Comparison of ENCODE assay signal across 29 cellular contexts in genomic region chr6:47057830-47058540, GRCh38. TPM values are rescaled to one million over a fixed set of nuclear protein-coding genes. Genes with fewer than 3 reads are reported as not detected.
A peak's percentile ranks its signal among the peaks of the same experiment; 100 is the strongest.
DNase-seq lines count a peak whose midpoint lies in the region; ATAC-seq and TF ChIP-seq lines count a peak whose summit lies in the region.
"Had no signal": no experiment of that assay in that cellular context is flagged by ENCODE, and none has a peak within 500 bp of the region (broad histone marks: within the 10 kb centered on the region; RNA-seq: fewer than 3 reads in every experiment).

No MANE protein-coding gene starts in this region.

- H3K27ac Mint-ChIP-seq in T-cell = no peak overlapping the region
- H3K27ac Mint-ChIP-seq: activated CD4-positive, alpha-beta T cell treated with anti-CD3 and anti-CD28 coated beads for 36 hours; CD14-positive monocyte; endodermal cell; neural progenitor cell; stimulated activated effector memory CD8-positive, alpha-beta T cell treated with anti-CD3 and anti-CD28 coated beads, Interleukin-12 subunit alpha, Interleukin-12 subunit beta, amount 100 ng/mL, for 72 hours had no signal

- TF ChIP-seq CTCF in brain microvascular endothelial cell (IDR thresholded peaks at IDR 0.05; ENCODE audit: low read depth, low read length, missing control alignments) (no peak), kidney epithelial cell (IDR thresholded peaks at IDR 0.05; ENCODE audit: insufficient read depth, low read length, poor library complexity, severe bottlenecking) (no peak)

- ATAC-seq in T-cell (replicated peaks in 1 of 4) = no peak
- ATAC-seq: activated CD4-positive, alpha-beta T cell treated with anti-CD3 and anti-CD28 coated beads for 36 hours; left lobe of liver; mucosa of descending colon; stimulated activated effector memory CD8-positive, alpha-beta T cell treated with anti-CD3 and anti-CD28 coated beads, Interleukin-12 subunit alpha, Interleukin-12 subunit beta, amount 100 ng/mL, for 72 hours had no signal

- DNase-seq in Caki2 (ENCODE audit: low read depth) (peak; percentile 55), M059J (ENCODE audit: low read depth) (peak; percentile 94), brain microvascular endothelial cell (peak; percentile 70), kidney epithelial cell (ENCODE audit: low read depth) (peak; percentile 37), NCI-H69 (lab: John Stamatoyannopoulos, UW) (no peak), T-cell (no peak), NCI-H2171 treated with DMSO at 0.1 percent for 48 hours (lab: John Stamatoyannopoulos, UW) (no peak), D341Med (ENCODE audit: low spot score) (no peak)
- DNase-seq: activated CD4-positive, alpha-beta T cell treated with anti-CD3 and anti-CD28 coated beads for 36 hours; adrenal gland; DMS79 treated with DMSO at 0.1 percent for 48 hours; endodermal cell; foreskin melanocyte; IMR-90; mucosa of descending colon; MV-4-11; NCI-H187 treated with DMSO at 0.1 percent for 48 hours; NCI-H524 treated with DMSO at 0.1 percent for 48 hours; retina; stimulated activated CD4-positive, alpha-beta T cell treated with anti-CD3 and anti-CD28 coated beads, Interleukin-15, amount 100 ng/mL, for 24 hours; thyroid gland had no signal

- H3K36me3 ChIP-seq in brain microvascular endothelial cell (replicated peaks) = no peaks in the 10 kb centered on the region
- H3K36me3 ChIP-seq in kidney epithelial cell (ENCODE audit: control insufficient read depth, insufficient read depth, low read length) = no peaks in the 10 kb centered on the region
- H3K36me3 ChIP-seq: adrenal gland, neural progenitor cell, thyroid gland had no signal

- POLR2A ChIA-PET in T-cell (lab: Charles Lee) = no interaction called here

- H3K27me3 ChIP-seq in brain microvascular endothelial cell (replicated peaks) (no peaks in the 10 kb centered on the region), kidney epithelial cell (ENCODE audit: control insufficient read depth, insufficient read depth, low read length) (no peaks in the 10 kb centered on the region)
- H3K27me3 ChIP-seq: adrenal gland, neural progenitor cell, thyroid gland had no signal

- in situ Hi-C loops in Caki2 (cut with HindIII; ENCODE audit: low pct_unique_long_range_greater_than_20kb, low sequenced_read_pairs) = no loop called here
- in situ Hi-C loops in brain microvascular endothelial cell (cut with HindIII; ENCODE audit: low pct_ligation_motif_present, low sequenced_read_pairs) = no loop called here

- peaks cover 0 to 6% (median 5%) of the 10 kb centered on the region in 3 donors for H3K9me3 Mint-ChIP-seq in T-cell

- H3K4me3 ChIP-seq in brain microvascular endothelial cell (ENCODE audit: low read depth, low read length) (no peak overlapping the region), kidney epithelial cell (ENCODE audit: low read depth, low read length) (no peak overlapping the region)
- H3K4me3 ChIP-seq: adrenal gland, mucosa of descending colon, neural progenitor cell, SK-N-MC, thyroid gland had no signal

- no peak overlapping the region for H3K27ac ChIP-seq in brain microvascular endothelial cell
- H3K27ac ChIP-seq: adrenal gland, neural progenitor cell, SK-N-MC, thyroid gland had no signal

- H3K36me3 Mint-ChIP-seq in T-cell = no peaks in the 10 kb centered on the region
- H3K36me3 Mint-ChIP-seq: CD14-positive monocyte; neural progenitor cell; stimulated activated effector memory CD8-positive, alpha-beta T cell treated with anti-CD3 and anti-CD28 coated beads, Interleukin-12 subunit alpha, Interleukin-12 subunit beta, amount 100 ng/mL, for 72 hours had no signal

- CTCF ChIA-PET in T-cell (lab: Charles Lee) = no interaction called here

- H3K27me3 Mint-ChIP-seq in T-cell = peaks cover 4% of the 10 kb centered on the region in 2 donors

- H3K4me1 Mint-ChIP-seq in T-cell = no peaks in the 10 kb centered on the region
- H3K4me1 Mint-ChIP-seq: activated CD4-positive, alpha-beta T cell treated with anti-CD3 and anti-CD28 coated beads for 36 hours; endodermal cell; neural progenitor cell; stimulated activated effector memory CD8-positive, alpha-beta T cell treated with anti-CD3 and anti-CD28 coated beads, Interleukin-12 subunit alpha, Interleukin-12 subunit beta, amount 100 ng/mL, for 72 hours had no signal

- no peak overlapping the region for H3K4me3 Mint-ChIP-seq in T-cell
- H3K4me3 Mint-ChIP-seq: activated CD4-positive, alpha-beta T cell treated with anti-CD3 and anti-CD28 coated beads for 36 hours; CD14-positive monocyte; endodermal cell; neural progenitor cell; stimulated activated effector memory CD8-positive, alpha-beta T cell treated with anti-CD3 and anti-CD28 coated beads, Interleukin-12 subunit alpha, Interleukin-12 subunit beta, amount 100 ng/mL, for 72 hours had no signal

RNA-seq across cellular contexts. Expression of gene ADGRF1, which starts 15.9 kb away (rescaled TPM):
- 52.7 and 53.6 TPM in 2 replicates for total RNA-seq in Caki2 (2014; rRNA removed; shearing (Covaris generic); ENCODE audit: low replicate concordance)
- 37.3 and 38.1 TPM in 2 replicates for total RNA-seq in M059J (2014; rRNA removed; shearing (Covaris generic))
- total RNA-seq in kidney epithelial cell = 5.3 and 8.8 TPM in 2 replicates
- total RNA-seq in T-cell = under 1 TPM in 2 of 5 donors, not detected in 3; 0.19 to 0.32 TPM
- total RNA-seq: A673; activated CD4-positive, alpha-beta T cell treated with anti-CD3 and anti-CD28 coated beads for 36 hours; endodermal cell; H1; IMR-90; OCI-LY7 had no signal

Comparison
In these comparisons a context has a peak if more than half of its experiments do, and no peak if none do; other contexts are left out.
1. DNase-seq: peak in Caki2 (single experiment), M059J (single experiment), brain microvascular endothelial cell (single experiment) and kidney epithelial cell (single experiment); none in NCI-H69 (single experiment), T-cell (0 of 34), NCI-H2171 treated with DMSO at 0.1 percent for 48 hours (single experiment) and D341Med (single experiment).